11 cellular contexts compared by ENCODE assay signal in genomic region chrX:16748425-16748824, GRCh38.
"Had no signal": no experiment of that assay in that cellular context is flagged by ENCODE, and none has a peak within 500 bp of the region (broad histone marks: within the 10 kb centered on the region; RNA-seq: fewer than 3 reads in every experiment).

No MANE protein-coding gene starts in this region.

- H3K4me3 ChIP-seq: GM23248, GM23338, HAP-1 had no signal

- H3K27ac Mint-ChIP-seq: GM23338, HFFc6 had no signal

- ATAC-seq: GM23338, HCT116 had no signal

- H3K9me3 ChIP-seq: HAP-1 had no signal

- H3K27ac ChIP-seq: GM23248 had no signal

- H3K4me1 Mint-ChIP-seq: GM23338 had no signal

- FAIRE-seq: H1, H54 had no signal

- H3K4me2 ChIP-seq: GM23338 had no signal

- DNase-seq: GM23248, GOT3, H7, H9, HCEC 1CT, HFFc6 had no signal

- H3K9ac ChIP-seq: GM23248 had no signal

- H2AFZ ChIP-seq: GM23248, GM23338 had no signal

- H3K4me1 ChIP-seq: HAP-1 had no signal

- H3K4me3 Mint-ChIP-seq: GM23338, H9, HFFc6 had no signal

- H3K9me3 Mint-ChIP-seq: GM23338, H9, HFFc6 had no signal
